In genomic region chr1:94993931-94994645, GRCh38 we compare ENCODE assay signal across 1 cellular context.
TF ChIP-seq lines count a peak whose summit lies in the region.

No MANE protein-coding gene starts in this region.

TF ChIP-seq in endothelial cell of umbilical vein, 7 proteins besides CTCF, POLR2A, EP300 and RAD21:
- TF ChIP-seq, protein P1, sequence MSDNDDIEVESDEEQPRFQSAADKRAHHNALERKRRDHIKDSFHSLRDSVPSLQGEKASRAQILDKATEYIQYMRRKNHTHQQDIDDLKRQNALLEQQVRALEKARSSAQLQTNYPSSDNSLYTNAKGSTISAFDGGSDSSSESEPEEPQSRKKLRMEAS (IDR thresholded peaks at IDR 0.05; ENCODE audit: insufficient read depth, insufficient read length) = no peak
- TF ChIP-seq GATA2 (IDR thresholded peaks at IDR 0.05; ENCODE audit: insufficient read depth, insufficient read length, low read depth, low read length) (peak; percentile 72), EZH2 (IDR thresholded peaks at IDR 0.05; ENCODE audit: borderline replicate concordance, low read depth, low read length, severe bottlenecking) (no peak), POLR2AphosphoS5 (IDR thresholded peaks at IDR 0.05; ENCODE audit: insufficient read depth, low read depth, low read length) (no peak)
